Comparison of ENCODE assay signal across 17 cellular contexts in genomic region chr2:165601065-165601830, GRCh38.
"Had no signal": no experiment of that assay in that cellular context is flagged by ENCODE, and none has a peak within 500 bp of the region (broad histone marks: within the 10 kb centered on the region; RNA-seq: fewer than 3 reads in every experiment).

No MANE protein-coding gene starts in this region.

- FAIRE-seq: endothelial cell of umbilical vein, TTC549 had no signal

- DNase-seq: activated CD4-positive, alpha-beta T cell treated with anti-CD3 and anti-CD28 coated beads, Interleukin-2, amount 50 U/mL, for 48 hours; activated gamma-delta T cell treated with Interleukin-2 at 50 U/mL for 16 hours; effector memory CD4-positive, alpha-beta T cell; glutamatergic neuron; hippocampal formation; left cardiac atrium; lower lobe of right lung; midbrain; occipital lobe; posterior cingulate gyrus; stimulated activated CD4-positive, alpha-beta T cell treated with anti-CD3 and anti-CD28 coated beads, Interleukin-2, amount 100 ng/mL, for 24 hours; stimulated activated naive CD8-positive, alpha-beta T cell treated with anti-CD3 and anti-CD28 coated beads, Interleukin-15, Interleukin-2, amounts not matched to agents 100 U/mL and 50 U/mL, for 24 hours; transverse colon had no signal

- H3K4me3 ChIP-seq: cardiac muscle cell, lower lobe of right lung, transverse colon had no signal

- H3K36me3 ChIP-seq: lower lobe of right lung, transverse colon had no signal

- H3K27me3 ChIP-seq: cardiac muscle cell, foreskin keratinocyte, transverse colon had no signal

- H3K9me3 ChIP-seq: lower lobe of right lung, transverse colon had no signal

- H3K27ac ChIP-seq: cardiac muscle cell, lower lobe of right lung, transverse colon had no signal

- H3K4me1 ChIP-seq: foreskin keratinocyte, transverse colon had no signal
